24 cellular contexts compared by ENCODE assay signal in genomic region chr1:97983132-97983531, GRCh38.
"Had no signal": no experiment of that assay in that cellular context is flagged by ENCODE, and none has a peak within 500 bp of the region (broad histone marks: within the 10 kb centered on the region; RNA-seq: fewer than 3 reads in every experiment).

No MANE protein-coding gene starts in this region.

- H3K4me1 ChIP-seq: neural progenitor cell, parathyroid adenoma, psoas muscle, stomach, thyroid gland, tibial nerve, upper lobe of left lung, vagina had no signal

- DNase-seq: natural killer cell; occipital lobe; ovary; psoas muscle; right cardiac atrium; stimulated activated CD4-positive, alpha-beta T cell treated with anti-CD3 and anti-CD28 coated beads, Interleukin-15, amount 100 ng/mL, for 24 hours; stimulated activated CD4-positive, alpha-beta T cell treated with anti-CD3 and anti-CD28 coated beads, Interleukin-2, amount 100 ng/mL, for 24 hours; stimulated activated CD4-positive, alpha-beta T cell treated with anti-CD3 and anti-CD28 coated beads, Interleukin-2, amount 100 ng/mL, for 48 hours; stimulated activated CD4-positive, alpha-beta T cell treated with anti-CD3 and anti-CD28 coated beads, Interleukin-4, amount 100 ng/mL, for 24 hours; stimulated activated naive B cell treated with anti-CD40 and anti-IgM and Interleukin-4, amounts not matched to agents 10 μg/mL and 1 μg/mL and 100 μg/mL, for 72 hours; stimulated activated naive CD4-positive, alpha-beta T cell treated with Interleukin-2 at 50 U/mL for 16 hours; stomach; thyroid gland; trophoblast cell had no signal

- H3K9ac ChIP-seq: neural progenitor cell, parathyroid adenoma had no signal

- H3K36me3 ChIP-seq: neural progenitor cell, ovary, stomach, thoracic aorta, thyroid gland, tibial nerve, upper lobe of left lung, vagina had no signal

- FAIRE-seq: urothelium cell line had no signal

- H3K27ac ChIP-seq: neural progenitor cell, ovary, parathyroid adenoma, psoas muscle, skin epidermis, stomach, thoracic aorta, thyroid gland, tibial nerve, upper lobe of left lung, vagina had no signal

- H3K79me2 ChIP-seq: parathyroid adenoma had no signal

- H3K9me3 ChIP-seq: ovary, psoas muscle, stomach, thoracic aorta, thyroid gland, tibial nerve, upper lobe of left lung, vagina had no signal

- H2AFZ ChIP-seq: neural progenitor cell, parathyroid adenoma had no signal

- ATAC-seq: natural killer cell; psoas muscle; right cardiac atrium; sciatic nerve; stimulated activated effector memory CD8-positive, alpha-beta T cell treated with anti-CD3 and anti-CD28 coated beads, Interleukin-12 subunit alpha, Interleukin-12 subunit beta, amount 100 ng/mL, for 72 hours; stimulated activated naive B cell treated with anti-CD40 and anti-IgM and Interleukin-4, amounts not matched to agents 10 μg/mL and 1 μg/mL and 100 μg/mL, for 72 hours had no signal

- H3K4me2 ChIP-seq: neural progenitor cell had no signal

- H3K4me3 ChIP-seq: neural progenitor cell, ovary, psoas muscle, skin epidermis, stomach, thoracic aorta, thyroid gland, tibial nerve, upper lobe of left lung, vagina had no signal

- H3K27me3 ChIP-seq: neural progenitor cell, ovary, stomach, thyroid gland, tibial nerve, upper lobe of left lung, vagina had no signal
